ENCODE assay signal across 1 cellular context in the genomic region with DNA sequence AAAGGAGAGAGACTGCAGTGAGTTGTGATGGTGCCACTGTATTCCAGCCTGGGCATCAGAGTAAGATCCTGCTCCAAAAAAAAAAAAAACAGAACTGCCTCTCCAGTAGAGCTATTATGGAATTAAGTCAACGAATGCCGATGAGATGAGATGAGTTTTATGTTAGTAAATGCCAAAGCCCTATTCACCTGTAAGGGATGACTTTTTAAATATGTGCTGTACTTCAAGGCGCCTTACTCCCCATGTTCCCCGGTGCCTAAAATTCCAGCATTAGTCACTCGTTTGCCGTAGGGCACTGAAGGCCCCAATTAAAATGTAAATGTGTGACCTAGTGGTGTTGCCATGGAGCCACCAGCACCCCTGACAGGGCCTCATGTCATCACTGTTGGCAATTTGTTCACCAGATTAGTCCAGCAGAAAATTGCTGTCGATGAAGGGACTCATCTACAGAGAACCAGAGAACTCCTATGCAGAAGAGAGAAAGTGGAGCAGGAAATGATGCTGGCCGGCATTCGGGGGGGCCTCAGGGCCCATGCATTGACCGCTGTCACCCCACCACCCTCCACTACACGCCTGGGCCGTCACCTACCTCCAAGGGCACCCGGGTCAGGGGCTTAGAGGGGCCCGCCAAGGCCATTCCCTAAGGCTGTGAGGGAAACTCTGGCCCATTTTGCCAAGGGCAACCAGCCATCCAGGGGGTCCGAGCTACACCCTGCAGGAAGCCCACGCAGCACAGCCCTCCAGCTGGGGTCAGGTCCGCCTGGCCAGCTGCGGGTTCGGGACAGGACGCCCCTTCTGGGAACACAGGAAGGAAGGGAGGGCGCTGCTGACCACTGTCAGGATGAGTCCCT.
TF ChIP-seq lines count a peak whose summit lies in the region.

No MANE protein-coding gene starts in this region.

TF ChIP-seq in A549, 52 proteins besides CTCF, POLR2A, EP300 and RAD21 (continued from another document):
- TF ChIP-seq, protein P1, sequence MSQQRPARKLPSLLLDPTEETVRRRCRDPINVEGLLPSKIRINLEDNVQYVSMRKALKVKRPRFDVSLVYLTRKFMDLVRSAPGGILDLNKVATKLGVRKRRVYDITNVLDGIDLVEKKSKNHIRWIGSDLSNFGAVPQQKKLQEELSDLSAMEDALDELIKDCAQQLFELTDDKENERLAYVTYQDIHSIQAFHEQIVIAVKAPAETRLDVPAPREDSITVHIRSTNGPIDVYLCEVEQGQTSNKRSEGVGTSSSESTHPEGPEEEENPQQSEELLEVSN (IDR thresholded peaks at IDR 0.05; ENCODE audit: borderline replicate concordance, low read depth), result no peak
- no peak for TF ChIP-seq KDM5A (IDR thresholded peaks at IDR 0.05)
- TF ChIP-seq PBX3 (IDR thresholded peaks at IDR 0.05), result no peak
- TF ChIP-seq USF2 (IDR thresholded peaks at IDR 0.05), result no peak
- TF ChIP-seq HDAC2 (IDR thresholded peaks at IDR 0.05), result no peak
- no peak for TF ChIP-seq CEBPB (IDR thresholded peaks at IDR 0.05)
- TF ChIP-seq HEYL (CRISPR knock-in tag; IDR thresholded peaks at IDR 0.05), result no peak
- TF ChIP-seq MAZ (IDR thresholded peaks at IDR 0.05; ENCODE audit: borderline replicate concordance, low read depth, low read length), result no peak
- no peak for TF ChIP-seq HOXB5 (CRISPR knock-in tag; IDR thresholded peaks at IDR 0.05)
- peak; percentile 25; the same call in 1 of the 2 replicates for TF ChIP-seq JUNB (IDR thresholded peaks at IDR 0.05)
- TF ChIP-seq ZFP36 (IDR thresholded peaks at IDR 0.05; ENCODE audit: borderline replicate concordance, partially characterized antibody), result no peak
- no peak for TF ChIP-seq EHF (CRISPR knock-in tag; IDR thresholded peaks at IDR 0.05)
- TF ChIP-seq BHLHE40 (IDR thresholded peaks at IDR 0.05; ENCODE audit: low read depth, low read length), result no peak
- no peak for TF ChIP-seq ZC3H11A (IDR thresholded peaks at IDR 0.05)
- no peak for TF ChIP-seq CBX2 (IDR thresholded peaks at IDR 0.05; ENCODE audit: borderline replicate concordance, low read depth)
- TF ChIP-seq NPAS2 (CRISPR knock-in tag; IDR thresholded peaks at IDR 0.05; ENCODE audit: borderline replicate concordance), result no peak
- peak; percentile 62; the same call in 1 of the 2 replicates for TF ChIP-seq GATA3 (IDR thresholded peaks at IDR 0.05; ENCODE audit: borderline replicate concordance)
- TF ChIP-seq ESRRA (IDR thresholded peaks at IDR 0.05; ENCODE audit: borderline replicate concordance, low read length), result no peak
- TF ChIP-seq MYC (IDR thresholded peaks at IDR 0.05; ENCODE audit: borderline replicate concordance, low read length), result no peak
- 0 out of 2 replicates have a peak, but pooled peaks have one; percentile 30 for TF ChIP-seq FOSL2 (IDR thresholded peaks at IDR 0.05)
- peak; percentile 80 for TF ChIP-seq FOSL2 (CRISPR knock-in tag; IDR thresholded peaks at IDR 0.05)
- no peak for TF ChIP-seq SREBF2 (IDR thresholded peaks at IDR 0.05)
- no peak for TF ChIP-seq HOXA7 (CRISPR knock-in tag; IDR thresholded peaks at IDR 0.05)
- no peak for TF ChIP-seq TFCP2L1 (CRISPR knock-in tag; IDR thresholded peaks at IDR 0.05)
- no peak for TF ChIP-seq NR3C1 (IDR thresholded peaks at IDR 0.05)
- no peak; the same call in 1 of the 2 replicates for TF ChIP-seq RFX5 (IDR thresholded peaks at IDR 0.05)
- peak; percentile 26; the same call in 1 of the 2 replicates for TF ChIP-seq MAX (IDR thresholded peaks at IDR 0.05)
TF ChIP-seq in A549: peak in this region for 5.
